In genomic region chr13:35699805-35700204, GRCh38 we compare ENCODE assay signal across 17 cellular contexts.
DNase-seq lines count a peak whose midpoint lies in the region; ATAC-seq and TF ChIP-seq lines count a peak whose summit lies in the region.
"Had no signal": no experiment of that assay in that cellular context is flagged by ENCODE, and none has a peak within 500 bp of the region (broad histone marks: within the 10 kb centered on the region; RNA-seq: fewer than 3 reads in every experiment).

No MANE protein-coding gene starts in this region.

- H3K27ac Mint-ChIP-seq in MCF 10A (ENCODE audit: low read depth, unreplicated experiment): no peak overlapping the region
- peak overlapping the region; percentile 78 for H3K27ac Mint-ChIP-seq in mesothelial cell of epicardium

- peak overlapping the region in 2 of 3 donors; percentile 17 to 37 for H3K4me3 ChIP-seq in breast epithelium
- no peak overlapping the region for H3K4me3 ChIP-seq in astrocyte of the cerebellum (ENCODE audit: low read depth, low read length)
- peak overlapping the region in 1 of 4 donors; percentile 5 for H3K4me3 ChIP-seq in transverse colon
- no peak overlapping the region for H3K4me3 ChIP-seq in coronary artery
- H3K4me3 ChIP-seq: A549, SK-N-MC, tibial nerve had no signal

- BruUV-seq in MCF 10A (replicated peaks; lab: Mats Ljungman, UMichigan): no TSS peak

- WGBS in transverse colon (ENCODE audit: low coverage in 1 of 2), 2 donors: 25 to 26% methylated on average over 6 to 8 of the region's 8 CpGs

- CTCF ChIA-PET in MCF 10A (lab: Yijun Ruan, JAX): no interaction called here

- H3K9me3 Mint-ChIP-seq in MCF 10A (ENCODE audit: unreplicated experiment): peaks cover 11% of the 10 kb centered on the region
- peaks cover 8% of the 10 kb centered on the region for H3K9me3 Mint-ChIP-seq in mesothelial cell of epicardium

- in situ Hi-C loops in astrocyte of the cerebellum (cut with HindIII; ENCODE audit: low sequenced_read_pairs): no loop called here
- in situ Hi-C loops in transverse colon (cut with MboI; ENCODE audit: low pct_ligation_motif_present in 1 of 4, low pct_unique_long_range_greater_than_20kb in 1 of 4, low sequenced_read_pairs in 3 of 4): no loop called here

- H3K27me3 Mint-ChIP-seq in MCF 10A (ENCODE audit: insufficient read depth, unreplicated experiment) (no peaks in the 10 kb centered on the region), mesothelial cell of epicardium (ENCODE audit: low read depth) (no peaks in the 10 kb centered on the region)

- DNase-seq in breast epithelium (ENCODE audit: low spot score in 2 of 2) (no peak), MCF 10A (ENCODE audit: unreplicated experiment) (no peak), astrocyte of the cerebellum (ENCODE audit: low read depth) (peak; percentile 40), mesothelial cell of epicardium (ENCODE audit: low spot score in 2 of 2, unreplicated experiment in 2 of 2) (no peak), transverse colon (peak; percentile 22), coronary artery (ENCODE audit: low spot score) (no peak)
- DNase-seq: activated CD4-positive, CD25-positive, alpha-beta regulatory T cell; effector CD8-positive, alpha-beta T cell; NCI-H1930 had no signal

- H3K36me3 ChIP-seq in breast epithelium (no peaks in the 10 kb centered on the region), transverse colon (no peaks in the 10 kb centered on the region)
- H3K36me3 ChIP-seq: neutrophil, tibial nerve had no signal

- H3K36me3 Mint-ChIP-seq in MCF 10A (ENCODE audit: insufficient read depth, unreplicated experiment) (no peaks in the 10 kb centered on the region), mesothelial cell of epicardium (no peaks in the 10 kb centered on the region)

- H3K27me3 ChIP-seq in breast epithelium (no peaks in the 10 kb centered on the region), transverse colon (no peaks in the 10 kb centered on the region)
- H3K27me3 ChIP-seq: neutrophil, tibial nerve had no signal

- TF ChIP-seq EP300 in transverse colon (IDR thresholded peaks at IDR 0.05; ENCODE audit: low read depth): no peak

- H3K4me3 Mint-ChIP-seq in MCF 10A (ENCODE audit: unreplicated experiment) (no peak overlapping the region), mesothelial cell of epicardium (no peak overlapping the region)

- TF ChIP-seq POLR2A in breast epithelium (IDR thresholded peaks at IDR 0.05) (no peak), transverse colon (IDR thresholded peaks at IDR 0.05) (no peak)

- POLR2A ChIA-PET in MCF 10A (lab: Yijun Ruan, JAX): no interaction called here

- H3K4me1 Mint-ChIP-seq in MCF 10A (ENCODE audit: insufficient read depth, unreplicated experiment): no peaks in the 10 kb centered on the region
- H3K4me1 Mint-ChIP-seq in mesothelial cell of epicardium: peaks cover 25% of the 10 kb centered on the region

- intact Hi-C loops in breast epithelium (cut with DNase I; ENCODE audit: low total_unique reads) (no loop called here), MCF 10A (cut with micrococcal nuclease) (no loop called here), transverse colon (cut with DNase I; ENCODE audit: low total_unique reads) (no loop called here)

- H3K27ac ChIP-seq in breast epithelium: peak overlapping the region; percentile 26 to 63
- peak overlapping the region in 3 of 4 donors; percentile 14 to 49 (median 35) for H3K27ac ChIP-seq in transverse colon
- no peak overlapping the region for H3K27ac ChIP-seq in coronary artery
- H3K27ac ChIP-seq: A549, KMS-11, neutrophil, SK-N-MC, tibial nerve had no signal

- ATAC-seq in GM21723 (IDR thresholded peaks at IDR 0.05; ENCODE audit: unreplicated experiment): no peak
- no peak for ATAC-seq in GM19455 (IDR thresholded peaks at IDR 0.05; ENCODE audit: unreplicated experiment)
- ATAC-seq: A549, left lobe of liver had no signal

- TF ChIP-seq CTCF in breast epithelium (IDR thresholded peaks at IDR 0.05) (no peak), MCF 10A (IDR thresholded peaks at IDR 0.05; ENCODE audit: unreplicated experiment) (no peak), astrocyte of the cerebellum (IDR thresholded peaks at IDR 0.05; ENCODE audit: low read depth, low read length, missing control alignments) (no peak), mesothelial cell of epicardium (IDR thresholded peaks at IDR 0.05; ENCODE audit: unreplicated experiment) (no peak), transverse colon (IDR thresholded peaks at IDR 0.05) (no peak), coronary artery (IDR thresholded peaks at IDR 0.05) (no peak)

- H3K9me3 ChIP-seq in breast epithelium (no peaks in the 10 kb centered on the region), transverse colon (no peaks in the 10 kb centered on the region)
- H3K9me3 ChIP-seq: A549, neutrophil, tibial nerve had no signal

- no peaks in the 10 kb centered on the region for H3K4me1 ChIP-seq in breast epithelium
- H3K4me1 ChIP-seq in transverse colon: peaks cover 0 to 10% (median 5%) of the 10 kb centered on the region in 4 donors
- H3K4me1 ChIP-seq: A549 had no signal

Comparison
In these comparisons a context has a peak if more than half of its experiments do, and no peak if none do; other contexts are left out.
1. DNase-seq: peak in astrocyte of the cerebellum (single experiment) and transverse colon (single experiment); none in breast epithelium (0 of 2), MCF 10A (single experiment), mesothelial cell of epicardium (0 of 2) and coronary artery (single experiment).
2. H3K27ac ChIP-seq: peak in breast epithelium (2 of 2) and transverse colon (3 of 4); none in coronary artery (0 of 2).
3. H3K4me3 ChIP-seq: peak in breast epithelium (2 of 3); none in astrocyte of the cerebellum (single experiment) and coronary artery (single experiment).